In genomic region chr3:102205647-102206046, GRCh38 we compare ENCODE assay signal across 24 cellular contexts.
DNase-seq lines count a peak whose midpoint lies in the region; ATAC-seq and TF ChIP-seq lines count a peak whose summit lies in the region.
"Had no signal": no experiment of that assay in that cellular context is flagged by ENCODE, and none has a peak within 500 bp of the region (broad histone marks: within the 10 kb centered on the region; RNA-seq: fewer than 3 reads in every experiment).

No MANE protein-coding gene starts in this region.

- H4K91ac ChIP-seq in mesenchymal stem cell (ENCODE audit: low read length): no peak overlapping the region

- H3K27me3 ChIP-seq in breast epithelium: no peaks in the 10 kb centered on the region
- no peaks in the 10 kb centered on the region for H3K27me3 ChIP-seq in mammary epithelial cell (ENCODE audit: insufficient read depth, low read length)
- H3K27me3 ChIP-seq in mesenchymal stem cell (ENCODE audit: control insufficient read depth in 1 of 2, insufficient read depth in 1 of 2, low read length in 2 of 2): no peaks in the 10 kb centered on the region
- no peaks in the 10 kb centered on the region for H3K27me3 ChIP-seq in upper lobe of left lung
- H3K27me3 ChIP-seq: BE2C, colonic mucosa, stomach, uterus had no signal

- no peaks in the 10 kb centered on the region for H3K9me3 ChIP-seq in breast epithelium
- H3K9me3 ChIP-seq in mammary epithelial cell (replicated peaks; ENCODE audit: insufficient read depth, low read length): no peaks in the 10 kb centered on the region
- H3K9me3 ChIP-seq in mesenchymal stem cell (ENCODE audit: control insufficient read depth, low read length): no peaks in the 10 kb centered on the region
- no peaks in the 10 kb centered on the region for H3K9me3 ChIP-seq in upper lobe of left lung
- H3K9me3 ChIP-seq: BE2C, colonic mucosa, prostate gland, stomach, uterus had no signal

- H3K18ac ChIP-seq in mesenchymal stem cell (ENCODE audit: low read depth in 1 of 2, low read length in 2 of 2): peak overlapping the region in 1 of 2 experiments; percentile 70

- dilution Hi-C loops in mammary epithelial cell (cut with HindIII; ENCODE audit: low sequenced_read_pairs): no loop called here

- TF ChIP-seq CTCF in breast epithelium (IDR thresholded peaks at IDR 0.05) (no peak), mammary epithelial cell (conservative IDR thresholded peaks at IDR 0.05 in 1 of 2, IDR thresholded peaks at IDR 0.05 in 1 of 2; ENCODE audit: extremely low read depth in 1 of 2, insufficient read depth in 1 of 2, low read depth in 1 of 2, low read length in 2 of 2) (no peak), upper lobe of left lung (IDR thresholded peaks at IDR 0.05) (no peak)

- DNase-seq in breast epithelium (ENCODE audit: low spot score in 2 of 2) (no peak), mammary epithelial cell (no peak), SKM-1 (lab: John Stamatoyannopoulos, UW; ENCODE audit: unreplicated experiment) (peak; percentile 17), mesenchymal stem cell (no peak), upper lobe of left lung (peak in 1 of 2 donors; percentile 35), D341Med (ENCODE audit: low spot score) (no peak), H4 (ENCODE audit: low spot score) (no peak), NCI-H187 (lab: John Stamatoyannopoulos, UW) (no peak)
- DNase-seq: activated CD4-positive, CD25-positive, alpha-beta regulatory T cell; activated CD8-positive, alpha-beta memory T cell treated with anti-CD3 and anti-CD28 coated beads for 24 hours; activated T-cell treated with anti-CD3 and anti-CD28 coated beads, Interleukin-2, amount 50 U/mL, for 72 hours; BE2C; glutamatergic neuron; NCI-H146; NCI-H2171 treated with DMSO at 0.1 percent for 48 hours; NCI-H526; SHP77 treated with DMSO at 0.1 percent for 48 hours; stimulated activated CD4-positive, alpha-beta T cell treated with anti-CD3 and anti-CD28 coated beads, Interleukin-2, amount 100 ng/mL, for 48 hours; T-helper 2 cell had no signal

- H2BK12ac ChIP-seq in mesenchymal stem cell (ENCODE audit: low read length in 2 of 2): peak overlapping the region; percentile 11 to 15

- no peaks in the 10 kb centered on the region for H3K79me2 ChIP-seq in mammary epithelial cell (ENCODE audit: insufficient read depth, low read length)

- H3K36me3 ChIP-seq in breast epithelium (no peaks in the 10 kb centered on the region), mammary epithelial cell (ENCODE audit: insufficient read depth, low read length) (no peaks in the 10 kb centered on the region), mesenchymal stem cell (ENCODE audit: control insufficient read depth in 1 of 2, insufficient read depth in 2 of 2, low read depth in 1 of 2, low read length in 2 of 2) (no peaks in the 10 kb centered on the region), upper lobe of left lung (no peaks in the 10 kb centered on the region)
- H3K36me3 ChIP-seq: BE2C, colonic mucosa, prostate gland, stomach, uterus had no signal

- no peak overlapping the region for H3K4ac ChIP-seq in mesenchymal stem cell (ENCODE audit: low read depth in 1 of 2, low read length in 2 of 2)

- H3K4me3 ChIP-seq in breast epithelium (no peak overlapping the region), mammary epithelial cell (replicated peaks in 1 of 3; ENCODE audit: insufficient read depth in 1 of 3, low read depth in 2 of 3, low read length in 3 of 3) (no peak overlapping the region), mesenchymal stem cell (ENCODE audit: insufficient read depth in 1 of 2, low read depth in 1 of 2, low read length in 2 of 2) (no peak overlapping the region), upper lobe of left lung (no peak overlapping the region)
- H3K4me3 ChIP-seq: colonic mucosa, prostate gland, stomach, uterus had no signal

- H2BK15ac ChIP-seq in mesenchymal stem cell (ENCODE audit: low read depth, poor library complexity, severe bottlenecking): peak overlapping the region; percentile 6

- no peak overlapping the region for H3K4me2 ChIP-seq in mammary epithelial cell (ENCODE audit: insufficient read depth, low read depth, low read length)
- H3K4me2 ChIP-seq in mesenchymal stem cell (ENCODE audit: low read length, poor library complexity, severe bottlenecking): no peak overlapping the region

- H3K27ac ChIP-seq in breast epithelium (peak overlapping the region; percentile 49 to 68), mammary epithelial cell (ENCODE audit: insufficient read depth, low read depth, low read length) (no peak overlapping the region), mesenchymal stem cell (ENCODE audit: low read length, poor library complexity, severe bottlenecking) (no peak overlapping the region), upper lobe of left lung (peak overlapping the region in 2 of 4 donors; percentile 38 to 63)
- H3K27ac ChIP-seq: colonic mucosa, prostate gland had no signal

- no peak overlapping the region for H3K9ac ChIP-seq in mammary epithelial cell (ENCODE audit: insufficient read depth, low read length)
- peak overlapping the region; percentile 55 for H3K9ac ChIP-seq in mesenchymal stem cell (ENCODE audit: low read length)

- no TSS peak for BruUV-seq in mammary epithelial cell (replicated peaks; lab: Mats Ljungman, UMichigan)

- no peak overlapping the region for H3K14ac ChIP-seq in mesenchymal stem cell (ENCODE audit: low read length in 2 of 2)

- TF ChIP-seq POLR2A in breast epithelium (IDR thresholded peaks at IDR 0.05) (no peak), upper lobe of left lung (IDR thresholded peaks at IDR 0.05) (no peak)

- no peak overlapping the region for H2AFZ ChIP-seq in mammary epithelial cell (ENCODE audit: low read depth, low read length)
- no peak overlapping the region for H2AFZ ChIP-seq in mesenchymal stem cell (ENCODE audit: low read depth, low read length)

- no peak overlapping the region for H2BK5ac ChIP-seq in mesenchymal stem cell (ENCODE audit: low read depth, low read length, poor library complexity, severe bottlenecking)

- in situ Hi-C loops in mammary epithelial cell (cut with MboI; ENCODE audit: low sequenced_read_pairs in 2 of 2): no loop called here

- H3K4me1 ChIP-seq in breast epithelium: peaks cover 0 to 2% of the 10 kb centered on the region in 2 donors
- H3K4me1 ChIP-seq in mammary epithelial cell (ENCODE audit: insufficient read depth, low read length): peaks cover 13% of the 10 kb centered on the region
- H3K4me1 ChIP-seq in mesenchymal stem cell (ENCODE audit: control insufficient read depth, insufficient read depth, low read depth, low read length): peaks cover 1% of the 10 kb centered on the region
- H3K4me1 ChIP-seq in upper lobe of left lung: peaks cover 3 to 14% (median 11%) of the 10 kb centered on the region in 4 donors
- H3K4me1 ChIP-seq: BE2C, colonic mucosa, prostate gland, uterus had no signal

- CTCF ChIA-PET in mammary epithelial cell (lab: Charles Lee; ENCODE audit: low non-redundant PET): no interaction called here

- intact Hi-C loops in breast epithelium (cut with DNase I; ENCODE audit: low total_unique reads) (no loop called here), mammary epithelial cell (cut with micrococcal nuclease) (no loop called here)

- H2BK120ac ChIP-seq in mesenchymal stem cell (ENCODE audit: low read depth, low read length): no peak overlapping the region

- H3K79me1 ChIP-seq in mesenchymal stem cell (replicated peaks; ENCODE audit: low read length, poor library complexity, severe bottlenecking): no peaks in the 10 kb centered on the region

- no peaks in the 10 kb centered on the region for H4K20me1 ChIP-seq in mammary epithelial cell (ENCODE audit: insufficient read depth, low read length)

- ATAC-seq in upper lobe of left lung (ENCODE audit: low FRiP score in 2 of 2): peak; percentile 27 to 63
- ATAC-seq: activated T-cell treated with anti-CD3 and anti-CD28 coated beads, Interleukin-2, amount 50 U/mL, for 72 hours; HCT116 had no signal

- H4K8ac ChIP-seq in mesenchymal stem cell (ENCODE audit: low read length): no peak overlapping the region

- H3K23ac ChIP-seq in mesenchymal stem cell (ENCODE audit: low read length in 2 of 2): peak overlapping the region in 1 of 2 experiments; percentile 94

- TF ChIP-seq EP300 in upper lobe of left lung (IDR thresholded peaks at IDR 0.05): no peak

- peak overlapping the region; percentile 75 for H2AK5ac ChIP-seq in mesenchymal stem cell (ENCODE audit: low read length, severe bottlenecking)

- WGBS in mammary epithelial cell (ENCODE audit: low coverage, missing lambda C conversion rate): 100% methylated on average over 1 of the region's 1 CpG
- WGBS in mesenchymal stem cell: 95% methylated on average over 1 of the region's 1 CpG
- WGBS in upper lobe of left lung, 2 donors: 81 to 88% methylated on average over 1 of the region's 1 CpG

Comparison
In these comparisons a context has a peak if more than half of its experiments do, and no peak if none do; other contexts are left out.
1. H3K27ac ChIP-seq: peak in breast epithelium (2 of 2); none in mammary epithelial cell (single experiment) and mesenchymal stem cell (single experiment).